In genomic region chr20:46228671-46229070, GRCh38 we compare ENCODE assay signal across 22 cellular contexts.
DNase-seq lines count a peak whose midpoint lies in the region; ATAC-seq and TF ChIP-seq lines count a peak whose summit lies in the region.
"Had no signal": no experiment of that assay in that cellular context is flagged by ENCODE, and none has a peak within 500 bp of the region (broad histone marks: within the 10 kb centered on the region; RNA-seq: fewer than 3 reads in every experiment).

No MANE protein-coding gene starts in this region.

- DNase-seq in NCI-H82 (lab: John Stamatoyannopoulos, UW) (peak; percentile 31), NCI-H82 treated with DMSO at 0.1 percent for 48 hours (lab: John Stamatoyannopoulos, UW; ENCODE audit: unreplicated experiment) (no peak), NCI-H2227 treated with DMSO at 0.1 percent for 48 hours (lab: John Stamatoyannopoulos, UW) (peak; percentile 50), activated gamma-delta T cell (lab: John Stamatoyannopoulos, UW) (no peak), NCI-H2029 (lab: John Stamatoyannopoulos, UW) (no peak), esophagus squamous epithelium (lab: John Stamatoyannopoulos, UW) (no peak)
- DNase-seq in central memory CD8-positive, alpha-beta T cell (ENCODE audit: low spot score in 2 of 2) = no peak
- DNase-seq: CD4-positive, alpha-beta T cell; CD8-positive, alpha-beta memory T cell; DMS 273 treated with DMSO at 0.1 percent for 48 hours; DMS79; EL; GDM1; H9 had no signal

- H3K4me1 Mint-ChIP-seq in central memory CD8-positive, alpha-beta T cell = no peaks in the 10 kb centered on the region
- H3K4me1 Mint-ChIP-seq: B cell; CD8-positive, alpha-beta memory T cell had no signal

- 56 to 70% methylated on average over 6 to 8 of the region's 8 CpGs for WGBS in esophagus squamous epithelium, 2 donors

- H3K27ac Mint-ChIP-seq in central memory CD8-positive, alpha-beta T cell (ENCODE audit: low read depth) = peak overlapping the region; percentile 63
- H3K27ac Mint-ChIP-seq: B cell; CD4-positive, alpha-beta T cell; GM23338; H9 had no signal

- H3K36me3 Mint-ChIP-seq in central memory CD8-positive, alpha-beta T cell (ENCODE audit: insufficient read depth) = no peaks in the 10 kb centered on the region

- H3K9me3 ChIP-seq in esophagus squamous epithelium = no peaks in the 10 kb centered on the region
- H3K9me3 ChIP-seq: BLaER1 had no signal

- peaks cover 5% of the 10 kb centered on the region for H3K9me3 Mint-ChIP-seq in central memory CD8-positive, alpha-beta T cell
- H3K9me3 Mint-ChIP-seq: GM23338, H9 had no signal

- peaks cover 0 to 82% (median 0%) of the 10 kb centered on the region in 4 donors for H3K27me3 ChIP-seq in esophagus squamous epithelium

- intact Hi-C loops in esophagus squamous epithelium (cut with DNase I) = no loop called here

- H3K4me3 ChIP-seq in esophagus squamous epithelium = no peak overlapping the region
- H3K4me3 ChIP-seq: BLaER1, GM12878, GM23338 had no signal

- H3K4me1 ChIP-seq in esophagus squamous epithelium = no peaks in the 10 kb centered on the region
- H3K4me1 ChIP-seq: BLaER1 had no signal

- H3K4me3 Mint-ChIP-seq in central memory CD8-positive, alpha-beta T cell = no peak overlapping the region
- H3K4me3 Mint-ChIP-seq: B cell; CD4-positive, alpha-beta T cell; CD8-positive, alpha-beta memory T cell; GM23338; H9 had no signal

- no peak for ATAC-seq in central memory CD8-positive, alpha-beta T cell (replicated peaks; ENCODE audit: extremely low read depth, poor library complexity, severe bottlenecking)
- no peak for ATAC-seq in GM18520 (IDR thresholded peaks at IDR 0.05; ENCODE audit: unreplicated experiment)
- ATAC-seq: GM12878, GM23338, HCT116 had no signal

- no peak for TF ChIP-seq CTCF in esophagus squamous epithelium (IDR thresholded peaks at IDR 0.05)

- no peak for TF ChIP-seq POLR2A in esophagus squamous epithelium (IDR thresholded peaks at IDR 0.05)

- no peak overlapping the region for H3K27ac ChIP-seq in esophagus squamous epithelium
- H3K27ac ChIP-seq: 22Rv1, BLaER1, C4-2B had no signal

- peaks cover 65% of the 10 kb centered on the region for H3K27me3 Mint-ChIP-seq in central memory CD8-positive, alpha-beta T cell

- no peaks in the 10 kb centered on the region for H3K36me3 ChIP-seq in esophagus squamous epithelium
- H3K36me3 ChIP-seq: BLaER1 had no signal

Comparison
In these comparisons a context has a peak if more than half of its experiments do, and no peak if none do; other contexts are left out.
1. DNase-seq: peak in NCI-H82 (single experiment) and NCI-H2227 treated with DMSO at 0.1 percent for 48 hours (single experiment); none in NCI-H82 treated with DMSO at 0.1 percent for 48 hours (single experiment), central memory CD8-positive, alpha-beta T cell (0 of 2), activated gamma-delta T cell (single experiment), NCI-H2029 (single experiment) and esophagus squamous epithelium (single experiment).